Comparison of ENCODE assay signal across 11 cellular contexts in genomic region chr2:239311132-239312040, GRCh38.
A peak's percentile ranks its signal among the peaks of the same experiment; 100 is the strongest.
DNase-seq lines count a peak whose midpoint lies in the region; ATAC-seq and TF ChIP-seq lines count a peak whose summit lies in the region.
"Had no signal": no experiment of that assay in that cellular context is flagged by ENCODE, and none has a peak within 500 bp of the region (broad histone marks: within the 10 kb centered on the region; RNA-seq: fewer than 3 reads in every experiment).

No MANE protein-coding gene starts in this region.

- no peak overlapping the region for H3K9ac ChIP-seq in SK-N-MC (ENCODE audit: insufficient read length)

- intact Hi-C loops in heart right ventricle (cut with DNase I): no loop called here
- intact Hi-C loops in psoas muscle (cut with DNase I): loop anchor here (2.0 to 5.0 kb wide), 3 partner anchors 17 to 86 kb away; no protein-coding TSS in a partner anchor

- H3K9me3 Mint-ChIP-seq in stimulated activated memory B cell treated with anti-CD40 and anti-IgM and Interleukin-4, amounts not matched to agents 10 μg/mL and 1 μg/mL and 100 μg/mL, for 72 hours: peaks cover 8% of the 10 kb centered on the region

- H3K4me1 ChIP-seq in heart right ventricle (peaks cover 32 to 79% (median 74%) of the 10 kb centered on the region in 9 donors), psoas muscle (peaks cover 44% of the 10 kb centered on the region), BE2C (peaks cover 25% of the 10 kb centered on the region)

- H3K4me3 ChIP-seq in SK-N-MC (no peak overlapping the region), heart right ventricle (no peak overlapping the region), psoas muscle (peak overlapping the region; percentile 95), BE2C (ENCODE audit: low read depth, low read length) (no peak overlapping the region)
- H3K4me3 ChIP-seq: breast epithelium had no signal

- H3K9me3 ChIP-seq in SK-N-MC (ENCODE audit: low read depth, low read length) (no peaks in the 10 kb centered on the region), heart right ventricle (peaks cover 0 to 10% (median 0%) of the 10 kb centered on the region in 11 donors), psoas muscle (no peaks in the 10 kb centered on the region), BE2C (no peaks in the 10 kb centered on the region), T-helper 17 cell (ENCODE audit: control insufficient read depth, low read length, poor library complexity, severe bottlenecking) (no peaks in the 10 kb centered on the region)
- H3K9me3 ChIP-seq: breast epithelium had no signal

- 71 to 80% methylated on average over 28 of the region's 28 CpGs for WGBS in heart right ventricle, 2 donors
- WGBS in psoas muscle, 3 donors: 24 to 34% (median 25%) methylated on average over 28 of the region's 28 CpGs

- peak; percentile 82 for DNase-seq in DMS79 treated with DMSO at 0.1 percent for 48 hours (lab: John Stamatoyannopoulos, UW)
- no peak for DNase-seq in SK-N-MC (ENCODE audit: low read depth, low spot score)
- peak in 1 of 2 donors; percentile 16 for DNase-seq in heart right ventricle
- peak; percentile 84 to 95 for DNase-seq in psoas muscle
- DNase-seq in BE2C: no peak
- no peak for DNase-seq in GF-D8 (lab: John Stamatoyannopoulos, UW)
- no peak for DNase-seq in T-helper 17 cell
- DNase-seq: kidney, NCI-H524 had no signal

- 0 out of 2 replicates have a peak, but pooled peaks cover 3% of the 10 kb centered on the region for H3K36me3 ChIP-seq in SK-N-MC (ENCODE audit: insufficient read depth, low read length)
- H3K36me3 ChIP-seq in heart right ventricle: no peaks in the 10 kb centered on the region
- no peaks in the 10 kb centered on the region for H3K36me3 ChIP-seq in psoas muscle (ENCODE audit: insufficient read depth in 1 of 2, low read depth in 1 of 2)
- peaks cover 2% of the 10 kb centered on the region; the same call in 1 of the 2 replicates for H3K36me3 ChIP-seq in BE2C
- H3K36me3 ChIP-seq: breast epithelium had no signal

- peaks cover 16% of the 10 kb centered on the region for H3K4me1 Mint-ChIP-seq in T-helper 17 cell
- peaks cover 22% of the 10 kb centered on the region for H3K4me1 Mint-ChIP-seq in stimulated activated memory B cell treated with anti-CD40 and anti-IgM and Interleukin-4, amounts not matched to agents 10 μg/mL and 1 μg/mL and 100 μg/mL, for 72 hours

- H3K4me3 Mint-ChIP-seq in T-helper 17 cell: no peak overlapping the region
- H3K4me3 Mint-ChIP-seq in stimulated activated memory B cell treated with anti-CD40 and anti-IgM and Interleukin-4, amounts not matched to agents 10 μg/mL and 1 μg/mL and 100 μg/mL, for 72 hours: no peak overlapping the region

- H3K27ac Mint-ChIP-seq in T-helper 17 cell: no peak overlapping the region
- H3K27ac Mint-ChIP-seq in stimulated activated memory B cell treated with anti-CD40 and anti-IgM and Interleukin-4, amounts not matched to agents 10 μg/mL and 1 μg/mL and 100 μg/mL, for 72 hours: no peak overlapping the region

- peak overlapping the region; percentile 46; the same call in 1 of the 2 replicates for H3K27ac ChIP-seq in SK-N-MC
- peak overlapping the region in 7 of 10 donors; percentile 3 to 96 (median 84) for H3K27ac ChIP-seq in heart right ventricle
- peak overlapping the region; percentile 97 for H3K27ac ChIP-seq in psoas muscle
- H3K27ac ChIP-seq: breast epithelium had no signal

- peaks cover 3% of the 10 kb centered on the region for H3K36me3 Mint-ChIP-seq in T-helper 17 cell (ENCODE audit: low read depth)
- peaks cover 30% of the 10 kb centered on the region for H3K36me3 Mint-ChIP-seq in stimulated activated memory B cell treated with anti-CD40 and anti-IgM and Interleukin-4, amounts not matched to agents 10 μg/mL and 1 μg/mL and 100 μg/mL, for 72 hours

- no peak for TF ChIP-seq CTCF in heart right ventricle (IDR thresholded peaks at IDR 0.05)
- TF ChIP-seq CTCF in psoas muscle (IDR thresholded peaks at IDR 0.05): no peak
- no peak for TF ChIP-seq CTCF in BE2C (IDR thresholded peaks at IDR 0.05; ENCODE audit: low read depth, low read length)

- ATAC-seq in heart right ventricle (peak in 6 of 8 donors; percentile 10 to 62 (median 34)), psoas muscle (peak; percentile 70 to 81 (median 78)), T-helper 17 cell (no peak)
- ATAC-seq in stimulated activated memory B cell treated with anti-CD40 and anti-IgM and Interleukin-4, amounts not matched to agents 10 μg/mL and 1 μg/mL and 100 μg/mL, for 72 hours: no peak

- H3K27me3 ChIP-seq in heart right ventricle (no peaks in the 10 kb centered on the region), psoas muscle (ENCODE audit: insufficient read depth in 3 of 3, low read length in 2 of 3) (no peaks in the 10 kb centered on the region), BE2C (no peaks in the 10 kb centered on the region)
- H3K27me3 ChIP-seq: breast epithelium had no signal

- no peaks in the 10 kb centered on the region for H3K27me3 Mint-ChIP-seq in T-helper 17 cell
- H3K27me3 Mint-ChIP-seq in stimulated activated memory B cell treated with anti-CD40 and anti-IgM and Interleukin-4, amounts not matched to agents 10 μg/mL and 1 μg/mL and 100 μg/mL, for 72 hours: peaks cover 1% of the 10 kb centered on the region

Comparison
In these comparisons a context has a peak if more than half of its experiments do, and no peak if none do; other contexts are left out.
1. DNase-seq: peak in DMS79 treated with DMSO at 0.1 percent for 48 hours (single experiment) and psoas muscle (2 of 2); none in SK-N-MC (single experiment), BE2C (single experiment), GF-D8 (single experiment) and T-helper 17 cell (0 of 3).
2. H3K27ac ChIP-seq: peak in every context shown above with its lines; median percentile 97 in psoas muscle; 84 in heart right ventricle; 46 in SK-N-MC.
3. ATAC-seq: peak in heart right ventricle (6 of 8) and psoas muscle (4 of 4); none in T-helper 17 cell (single experiment) and stimulated activated memory B cell treated with anti-CD40 and anti-IgM and Interleukin-4, amounts not matched to agents 10 μg/mL and 1 μg/mL and 100 μg/mL, for 72 hours (single experiment).
4. intact Hi-C loops: an anchor here in psoas muscle (2.0 to 5.0 kb wide); none called in heart right ventricle.